12 cellular contexts compared by ENCODE assay signal in genomic region chr14:97456958-97457357, GRCh38.
DNase-seq lines count a peak whose midpoint lies in the region; ATAC-seq lines count a peak whose summit lies in the region.
"Had no signal": no experiment of that assay in that cellular context is flagged by ENCODE, and none has a peak within 500 bp of the region (broad histone marks: within the 10 kb centered on the region; RNA-seq: fewer than 3 reads in every experiment).

No MANE protein-coding gene starts in this region.

- DNase-seq in Daoy (ENCODE audit: low read depth) (peak; percentile 67), caudate nucleus (lab: John Stamatoyannopoulos, UW) (peak in 31 of 61 donors; percentile 0 to 88 (median 29)), iPS-NIHi11 (ENCODE audit: low spot score) (no peak), Right ventricle myocardium superior (no peak), NCI-H1930 (lab: John Stamatoyannopoulos, UW) (no peak)
- peak; percentile 31 to 78 for DNase-seq in activated CD4-positive, alpha-beta T cell treated with anti-CD3 and anti-CD28 coated beads, Interleukin-2, amount 50 U/mL, for 24 hours (ENCODE audit: low read depth in 1 of 2, low spot score in 1 of 2)
- peak; percentile 39 to 57 for DNase-seq in stimulated activated CD4-positive, alpha-beta T cell treated with anti-CD3 and anti-CD28 coated beads, Interleukin-2, amount 100 ng/mL, for 48 hours
- DNase-seq: kidney, NCI-H1048 had no signal

- no peak for ATAC-seq in HG03378 (IDR thresholded peaks at IDR 0.05; ENCODE audit: unreplicated experiment)
- ATAC-seq in Right ventricle myocardium superior (ENCODE audit: poor library complexity), result no peak

- intact Hi-C loops in Right ventricle myocardium superior (cut with DNase I), result no loop called here

- H3K27ac ChIP-seq in caudate nucleus (ENCODE audit: low read depth, low read length), result peak overlapping the region; percentile 78
- H3K27ac ChIP-seq: BLaER1 treated with 17β-estradiol and CSF1 and Interleukin-3, amounts not matched to agents 10 nM and 100 nM; coronary artery had no signal

Comparison
In these comparisons a context has a peak if more than half of its experiments do, and no peak if none do; other contexts are left out.
1. DNase-seq: peak in Daoy (single experiment), activated CD4-positive, alpha-beta T cell treated with anti-CD3 and anti-CD28 coated beads, Interleukin-2, amount 50 U/mL, for 24 hours (2 of 2), caudate nucleus (31 of 61) and stimulated activated CD4-positive, alpha-beta T cell treated with anti-CD3 and anti-CD28 coated beads, Interleukin-2, amount 100 ng/mL, for 48 hours (2 of 2); none in iPS-NIHi11 (single experiment), Right ventricle myocardium superior (single experiment) and NCI-H1930 (0 of 2).